28 cellular contexts compared by ENCODE assay signal in the genomic region with DNA sequence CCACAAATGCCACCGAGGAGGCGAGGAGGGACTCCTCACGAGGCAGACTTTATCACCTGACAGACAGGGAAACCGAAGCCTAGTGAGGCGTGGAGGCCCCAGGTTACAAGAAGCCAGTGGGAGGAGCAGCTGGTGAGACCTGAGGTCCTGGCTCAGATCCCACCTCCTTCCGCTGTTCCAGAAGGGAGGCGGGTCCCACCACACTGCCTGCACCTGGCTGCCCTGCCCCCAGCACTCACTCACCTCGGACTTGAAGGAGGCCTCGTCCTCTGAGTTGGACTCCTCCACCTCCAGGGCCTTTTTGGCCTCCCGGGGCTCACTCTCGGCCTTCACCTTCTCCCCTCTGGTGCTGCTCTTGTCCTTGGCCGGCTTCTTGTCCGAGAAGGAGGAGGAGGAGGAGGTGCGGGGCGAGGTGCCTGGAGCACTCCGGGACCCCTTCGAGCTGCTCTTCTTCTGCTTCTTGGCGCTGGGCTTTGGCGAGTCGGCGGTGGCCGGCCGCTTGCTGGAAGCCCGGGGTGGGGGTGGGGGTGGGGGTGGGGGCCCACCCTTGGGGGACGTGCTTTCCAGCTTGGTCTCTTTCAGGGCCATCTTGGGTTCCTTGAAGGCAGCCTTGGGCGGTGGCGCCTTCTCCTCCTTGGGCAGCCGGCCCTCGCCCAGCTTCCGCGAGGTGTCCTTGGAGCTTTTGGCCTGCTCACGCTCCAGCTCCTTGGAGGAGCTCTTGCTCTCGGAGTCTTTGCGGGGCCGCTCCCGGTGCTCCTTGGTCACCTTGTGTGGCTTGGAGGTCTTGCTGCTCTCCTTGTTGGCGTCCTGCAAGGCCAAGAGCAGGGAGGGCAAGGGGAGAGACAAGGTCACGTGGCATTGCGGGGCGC. TPM values are rescaled to one million over a fixed set of nuclear protein-coding genes. Genes with fewer than 3 reads are reported as not detected.
DNase-seq lines count a peak whose midpoint lies in the region; ATAC-seq and TF ChIP-seq lines count a peak whose summit lies in the region.
"Had no signal": no experiment of that assay in that cellular context is flagged by ENCODE, and none has a peak within 500 bp of the region (broad histone marks: within the 10 kb centered on the region; RNA-seq: fewer than 3 reads in every experiment).

No MANE protein-coding gene starts in this region.

- H3K9ac ChIP-seq in BLaER1, result no peak overlapping the region
- no peak overlapping the region for H3K9ac ChIP-seq in trophoblast cell (ENCODE audit: low read length)
- H3K9ac ChIP-seq: GM23248, parathyroid adenoma had no signal

- no peaks in the 10 kb centered on the region; the same call in 1 of the 2 replicates for H3K27me3 ChIP-seq in BLaER1
- no peaks in the 10 kb centered on the region for H3K27me3 ChIP-seq in trophoblast cell (ENCODE audit: insufficient read depth, low read length)

- H3K4me1 Mint-ChIP-seq in chondrocyte (ENCODE audit: low read depth), result peaks cover 4% of the 10 kb centered on the region
- H3K4me1 Mint-ChIP-seq: activated naive CD4-positive, alpha-beta T cell treated with anti-CD3 and anti-CD28 coated beads, Interleukin-2, amount 10 ng/mL, durations not matched to agents 7 days and 5 days; activated T-helper 17 cell treated with anti-CD3 and anti-CD28 coated beads, Interleukin-2, amount 50 U/mL, for 72 hours; stimulated activated naive CD8-positive, alpha-beta T cell treated with anti-CD3 and anti-CD28 coated beads, Interleukin-15, amount 100 ng/mL, for 72 hours had no signal

- in situ Hi-C loops in G401 (cut with HindIII; ENCODE audit: low sequenced_read_pairs), result no loop called here

- no peak overlapping the region for H3K27ac ChIP-seq in BLaER1
- peak overlapping the region; percentile 12 for H3K27ac ChIP-seq in trophoblast cell (ENCODE audit: low read depth, low read length)
- H3K27ac ChIP-seq: GM23248, parathyroid adenoma, PC-9, VCaP had no signal

- no peak overlapping the region for H2AK5ac ChIP-seq in trophoblast cell (ENCODE audit: low read length)

- no peak overlapping the region for H2BK12ac ChIP-seq in trophoblast cell (ENCODE audit: low read length)

- no peaks in the 10 kb centered on the region for H3K9me3 ChIP-seq in BLaER1
- H3K9me3 ChIP-seq in trophoblast cell (ENCODE audit: insufficient read depth, low read depth, low read length), result no peaks in the 10 kb centered on the region

- peak overlapping the region; percentile 31 for H4K91ac ChIP-seq in trophoblast cell (ENCODE audit: low read depth, low read length)

- no peak overlapping the region for H2AFZ ChIP-seq in trophoblast cell (ENCODE audit: insufficient read depth, low read length, poor library complexity)
- H2AFZ ChIP-seq: GM23248, parathyroid adenoma, PC-9 had no signal

- no peak overlapping the region for H3K27ac Mint-ChIP-seq in chondrocyte (ENCODE audit: unreplicated experiment)
- H3K27ac Mint-ChIP-seq: activated CD8-positive, alpha-beta T cell treated with anti-CD3 and anti-CD28 coated beads, Interleukin-2, amount 10 ng/mL, durations not matched to agents 7 days and 5 days; activated naive CD4-positive, alpha-beta T cell treated with anti-CD3 and anti-CD28 coated beads, Interleukin-2, amount 10 ng/mL, durations not matched to agents 7 days and 5 days; activated T-helper 17 cell treated with anti-CD3 and anti-CD28 coated beads, Interleukin-2, amount 50 U/mL, for 72 hours; IgD-negative memory B cell had no signal

- H3K36me3 Mint-ChIP-seq in chondrocyte (ENCODE audit: low read depth), result peaks cover 8% of the 10 kb centered on the region

- no peak overlapping the region for H3K23ac ChIP-seq in trophoblast cell (ENCODE audit: low read length)

- no peak overlapping the region for H3K18ac ChIP-seq in trophoblast cell (ENCODE audit: low read length)

- intact Hi-C loops in lower leg skin (cut with DNase I; ENCODE audit: low total_unique reads), result no loop called here

- peaks cover 93% of the 10 kb centered on the region for H3K4me1 ChIP-seq in BLaER1
- H3K4me1 ChIP-seq in trophoblast cell (ENCODE audit: control insufficient read depth in 1 of 2, insufficient read depth in 2 of 2, low read length in 2 of 2), result peaks cover 17 to 19% of the 10 kb centered on the region in 2 experiments

- H2BK5ac ChIP-seq in trophoblast cell (ENCODE audit: low read depth, low read length, poor library complexity), result peak overlapping the region; percentile 45

- H3K36me3 ChIP-seq in BLaER1 (peaks cover 90% of the 10 kb centered on the region), trophoblast cell (ENCODE audit: control insufficient read depth in 1 of 2, insufficient read depth in 2 of 2, low read length in 2 of 2) (peaks cover 69 to 71% of the 10 kb centered on the region in 2 experiments)

- peaks cover 7% of the 10 kb centered on the region for H3K79me2 ChIP-seq in trophoblast cell (ENCODE audit: control insufficient read depth, insufficient read depth, low read length, poor library complexity)

- no peak overlapping the region for H3K4ac ChIP-seq in trophoblast cell (ENCODE audit: low read depth, low read length)

- no peak overlapping the region for H4K12ac ChIP-seq in trophoblast cell (ENCODE audit: low read depth, low read length)

- H3K4me2 ChIP-seq in BLaER1 (peak overlapping the region; percentile 94), trophoblast cell (ENCODE audit: low read length) (no peak overlapping the region)
- H3K4me2 ChIP-seq: PC-9 had no signal

- TF ChIP-seq POLR2A in lower leg skin (IDR thresholded peaks at IDR 0.05), result no peak

- peaks cover 100% of the 10 kb centered on the region for H4K20me1 ChIP-seq in BLaER1

- no peak overlapping the region for H3K14ac ChIP-seq in trophoblast cell (ENCODE audit: low read length)

- H2BK120ac ChIP-seq in trophoblast cell (ENCODE audit: insufficient read depth, low read length, poor library complexity), result no peak overlapping the region

- no peak overlapping the region for H3K4me3 Mint-ChIP-seq in chondrocyte (ENCODE audit: unreplicated experiment)
- H3K4me3 Mint-ChIP-seq: activated CD8-positive, alpha-beta T cell treated with anti-CD3 and anti-CD28 coated beads, Interleukin-2, amount 10 ng/mL, durations not matched to agents 7 days and 5 days; activated naive CD4-positive, alpha-beta T cell treated with anti-CD3 and anti-CD28 coated beads, Interleukin-2, amount 10 ng/mL, durations not matched to agents 7 days and 5 days; activated T-helper 17 cell treated with anti-CD3 and anti-CD28 coated beads, Interleukin-2, amount 50 U/mL, for 72 hours; brain; IgD-negative memory B cell; stimulated activated naive CD8-positive, alpha-beta T cell treated with anti-CD3 and anti-CD28 coated beads, Interleukin-15, amount 100 ng/mL, for 72 hours had no signal

- no peak for TF ChIP-seq CTCF in chondrocyte (IDR thresholded peaks at IDR 0.05)
- TF ChIP-seq CTCF in lower leg skin (IDR thresholded peaks at IDR 0.05), result no peak

- no CpG with 5 or more reads among the region's 40 CpGs for WGBS in trophoblast cell (ENCODE audit: extremely low coverage, insufficient coverage, insufficient read length)
- 84% methylated on average over 38 to 39 of the region's 40 CpGs for WGBS in lower leg skin, 2 donors

- peak; percentile 67 for DNase-seq in DMS79 treated with DMSO at 0.1 percent for 48 hours (lab: John Stamatoyannopoulos, UW)
- DNase-seq in chondrocyte (ENCODE audit: low spot score), result peak; percentile 87
- no peak for DNase-seq in trophoblast cell
- DNase-seq in OCI-M2 (lab: John Stamatoyannopoulos, UW; ENCODE audit: unreplicated experiment), result no peak
- no peak for DNase-seq in lower leg skin (ENCODE audit: low spot score in 2 of 2)
- DNase-seq in G401 (ENCODE audit: low spot score), result no peak
- DNase-seq: activated CD4-positive, alpha-beta T cell treated with anti-CD3 and anti-CD28 coated beads for 4 hours; activated CD8-positive, alpha-beta T cell treated with anti-CD3 and anti-CD28 coated beads, Interleukin-2, amount 10 ng/mL, durations not matched to agents 7 days and 5 days; activated naive CD4-positive, alpha-beta T cell treated with anti-CD3 and anti-CD28 coated beads, Interleukin-2, amount 10 ng/mL, durations not matched to agents 7 days and 5 days; amniotic stem cell; C1 segment of cervical spinal cord; COR-L47; GF-D8; NCI-H524; NK-92 treated with Interleukin-12 subunit alpha and Interleukin-12 subunit beta, amount 100 ng/mL, for 24 hours; PC-9; SHP77; stimulated activated CD4-positive, alpha-beta T cell treated with anti-CD3 and anti-CD28 coated beads, Interleukin-12 subunit alpha, Interleukin-12 subunit beta, amount 100 ng/mL, for 4 hours; stimulated activated CD4-positive, alpha-beta T cell treated with anti-CD3 and anti-CD28 coated beads, Interleukin-2, amount 100 ng/mL, for 48 hours; stimulated activated naive CD8-positive, alpha-beta T cell treated with anti-CD3 and anti-CD28 coated beads, Interleukin-15, amount 100 ng/mL, for 72 hours had no signal

- peaks cover 24% of the 10 kb centered on the region for H3K79me1 ChIP-seq in trophoblast cell (ENCODE audit: low read length)

- H3K9me3 Mint-ChIP-seq in chondrocyte (ENCODE audit: low read depth), result no peaks in the 10 kb centered on the region
- H3K9me3 Mint-ChIP-seq: activated naive CD4-positive, alpha-beta T cell treated with anti-CD3 and anti-CD28 coated beads, Interleukin-2, amount 10 ng/mL, durations not matched to agents 7 days and 5 days; activated T-helper 17 cell treated with anti-CD3 and anti-CD28 coated beads, Interleukin-2, amount 50 U/mL, for 72 hours; brain; IgD-negative memory B cell; stimulated activated naive CD8-positive, alpha-beta T cell treated with anti-CD3 and anti-CD28 coated beads, Interleukin-15, amount 100 ng/mL, for 72 hours had no signal

- H3K27me3 Mint-ChIP-seq in chondrocyte (ENCODE audit: low read depth), result no peaks in the 10 kb centered on the region
- H3K27me3 Mint-ChIP-seq: activated naive CD4-positive, alpha-beta T cell treated with anti-CD3 and anti-CD28 coated beads, Interleukin-2, amount 10 ng/mL, durations not matched to agents 7 days and 5 days; activated T-helper 17 cell treated with anti-CD3 and anti-CD28 coated beads, Interleukin-2, amount 50 U/mL, for 72 hours; brain; IgD-negative memory B cell; stimulated activated naive CD8-positive, alpha-beta T cell treated with anti-CD3 and anti-CD28 coated beads, Interleukin-15, amount 100 ng/mL, for 72 hours had no signal

- no peak for ATAC-seq in HG03280 (IDR thresholded peaks at IDR 0.05; ENCODE audit: unreplicated experiment)
- ATAC-seq: activated CD8-positive, alpha-beta T cell treated with anti-CD3 and anti-CD28 coated beads, Interleukin-2, amount 10 ng/mL, durations not matched to agents 7 days and 5 days; activated T-helper 17 cell treated with anti-CD3 and anti-CD28 coated beads, Interleukin-2, amount 50 U/mL, for 72 hours; stimulated activated naive CD8-positive, alpha-beta T cell treated with anti-CD3 and anti-CD28 coated beads, Interleukin-15, amount 100 ng/mL, for 72 hours had no signal

- H4K8ac ChIP-seq in trophoblast cell (ENCODE audit: low read depth, low read length), result peak overlapping the region; percentile 1

- H3K4me3 ChIP-seq in BLaER1 (no peak overlapping the region), trophoblast cell (ENCODE audit: low read depth, low read length) (no peak overlapping the region), lower leg skin (ENCODE audit: low read depth, poor library complexity, severe bottlenecking) (no peak overlapping the region)
- H3K4me3 ChIP-seq: GM23248, PC-9 had no signal

RNA-seq across cellular contexts. Expression of gene MLLT1, which starts 57.7 kb away (rescaled TPM):
- total RNA-seq in chondrocyte, result 57.7 to 61.2 TPM (median 60.9 TPM) in 3 replicates
- 225 and 236 TPM in 2 replicates for polyA plus RNA-seq in trophoblast cell (2013)
- total RNA-seq in lower leg skin, result 10 to 100 TPM; 16.9 to 25.8 (median 24.3) TPM
- 5.6 and 7.5 TPM in 2 replicates for total RNA-seq in G401 (2014; rRNA removed; shearing (Covaris generic))

Comparison
In these comparisons a context has a peak if more than half of its experiments do, and no peak if none do; other contexts are left out.
1. DNase-seq: peak in DMS79 treated with DMSO at 0.1 percent for 48 hours (single experiment) and chondrocyte (single experiment); none in trophoblast cell (0 of 2), OCI-M2 (single experiment), lower leg skin (0 of 2) and G401 (single experiment).